6 cellular contexts compared by ENCODE assay signal in the genomic region with DNA sequence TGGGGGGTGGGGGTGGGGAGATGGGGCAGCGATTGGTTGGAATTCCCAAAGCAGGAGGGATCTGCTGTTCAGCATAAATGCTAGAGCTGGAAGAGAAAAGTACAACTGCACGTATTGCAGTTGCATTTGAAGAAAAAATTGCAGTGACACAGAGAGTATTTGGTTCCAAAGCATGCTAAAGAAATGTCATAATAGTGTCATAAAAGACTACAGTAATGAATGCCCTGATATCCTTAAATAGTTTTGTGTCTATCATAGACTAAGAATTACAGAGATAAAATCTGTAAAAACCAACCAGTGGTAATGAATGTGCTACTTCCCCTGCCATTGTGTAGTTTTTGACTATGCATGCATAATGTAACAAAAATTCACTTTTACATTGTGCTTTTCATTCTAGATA.
"Had no signal": no experiment of that assay in that cellular context is flagged by ENCODE, and none has a peak within 500 bp of the region (broad histone marks: within the 10 kb centered on the region; RNA-seq: fewer than 3 reads in every experiment).

No MANE protein-coding gene starts in this region.

- H3K4me3 ChIP-seq: GM23338, K562 had no signal

- H3K4me2 ChIP-seq: GM23338 had no signal

- DNase-seq: H9, HCEC 1CT, IMR-90, KG1 had no signal

- ATAC-seq: GM23338, K562 had no signal

- H2AFZ ChIP-seq: GM23338 had no signal
